In the genomic region with DNA sequence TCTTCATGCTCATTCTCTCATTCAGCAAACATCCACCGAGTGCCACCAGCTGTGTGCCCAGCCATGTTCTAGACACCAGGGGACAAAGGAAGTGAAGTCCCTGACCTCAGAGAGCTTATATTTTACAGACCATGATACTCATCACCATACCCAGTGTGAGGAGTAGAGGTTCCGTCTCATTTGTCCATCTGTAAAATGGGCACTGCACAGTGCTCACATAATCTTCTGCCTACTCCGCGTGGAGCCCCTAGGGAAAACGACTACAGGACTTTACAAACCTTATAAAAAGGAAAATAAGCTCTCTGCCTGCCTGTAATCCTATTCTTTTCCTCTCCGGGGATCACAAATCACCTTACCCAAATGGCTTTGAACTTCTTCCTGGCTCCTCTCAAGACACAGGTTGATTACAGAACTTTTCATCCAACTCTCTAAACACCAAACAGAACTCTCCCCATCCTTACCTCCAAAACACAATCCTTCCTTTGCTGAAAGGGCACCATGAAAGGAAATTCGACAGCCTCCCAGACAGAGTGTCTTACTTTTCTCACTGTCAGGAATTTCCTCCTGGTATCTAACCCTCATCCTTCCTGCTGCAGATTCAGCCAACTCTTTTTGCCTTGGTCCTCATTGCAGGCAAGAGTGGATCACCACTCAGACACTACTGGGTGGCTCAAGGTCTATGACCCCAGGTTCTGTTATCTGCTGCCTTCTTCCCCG, we compare ENCODE assay signal across 14 cellular contexts.
DNase-seq lines count a peak whose midpoint lies in the region; ATAC-seq and TF ChIP-seq lines count a peak whose summit lies in the region.
"Had no signal": no experiment of that assay in that cellular context is flagged by ENCODE, and none has a peak within 500 bp of the region (broad histone marks: within the 10 kb centered on the region; RNA-seq: fewer than 3 reads in every experiment).

No MANE protein-coding gene starts in this region.

- H3K18ac ChIP-seq in mesendoderm (ENCODE audit: low read length) = no peak overlapping the region

- H3K4me2 ChIP-seq in mesendoderm (ENCODE audit: low read length) = no peak overlapping the region

- no CpG with 5 or more reads among the region's 8 CpGs for WGBS in mesendoderm (ENCODE audit: extremely low coverage, insufficient coverage, low lambda C conversion rate)

- no peak overlapping the region for H2AK5ac ChIP-seq in mesendoderm (ENCODE audit: low read length)

- no peak overlapping the region for H3K4ac ChIP-seq in mesendoderm (ENCODE audit: low read depth, low read length)

- H3K9me3 ChIP-seq in HEK293 (ENCODE audit: control insufficient read depth, insufficient read depth, low read depth, low read length) = no peaks in the 10 kb centered on the region
- H3K9me3 ChIP-seq in subcutaneous abdominal adipose tissue (ENCODE audit: control insufficient read depth in 5 of 5, low read length in 5 of 5) = no peaks in the 10 kb centered on the region

- no peak overlapping the region for H3K27ac ChIP-seq in HEK293 (ENCODE audit: extremely low read depth, low read depth, low read length)
- no peak overlapping the region for H3K27ac ChIP-seq in mesendoderm (ENCODE audit: low read depth, low read length)
- H3K27ac ChIP-seq in subcutaneous abdominal adipose tissue (ENCODE audit: low read depth, low read length) = peak overlapping the region; percentile 99

- H3K9me3 Mint-ChIP-seq in brain = no peaks in the 10 kb centered on the region
- H3K9me3 Mint-ChIP-seq: memory B cell had no signal

- no peak overlapping the region for H4K5ac ChIP-seq in mesendoderm (ENCODE audit: low read length)

- no peaks in the 10 kb centered on the region for H3K79me1 ChIP-seq in mesendoderm (ENCODE audit: low read length)

- TF ChIP-seq CTCF in HEK293 (tag by site-specific recombination; IDR thresholded peaks at IDR 0.05) (no peak), brain (conservative IDR thresholded peaks at IDR 0.05) (no peak)

- H3K4me1 ChIP-seq in HEK293 (ENCODE audit: control insufficient read depth, insufficient read depth, low read length) (no peaks in the 10 kb centered on the region), mesendoderm (ENCODE audit: control insufficient read depth, low read depth, low read length) (no peaks in the 10 kb centered on the region), subcutaneous abdominal adipose tissue (ENCODE audit: control insufficient read depth in 5 of 5, insufficient read depth in 5 of 5, low read length in 5 of 5) (peaks cover 47 to 100% (median 100%) of the 10 kb centered on the region in 5 donors)

- H3K27me3 ChIP-seq in mesendoderm (ENCODE audit: insufficient read depth, low read length, poor library complexity) (no peaks in the 10 kb centered on the region), subcutaneous abdominal adipose tissue (ENCODE audit: control insufficient read depth in 5 of 5, insufficient read depth in 4 of 5, low read length in 5 of 5) (no peaks in the 10 kb centered on the region)

- H2BK15ac ChIP-seq in mesendoderm (replicated peaks; ENCODE audit: low read depth) = no peak overlapping the region

- H3K9ac ChIP-seq in mesendoderm (ENCODE audit: low read length) = no peak overlapping the region
- H3K9ac ChIP-seq in subcutaneous abdominal adipose tissue (ENCODE audit: low read length in 5 of 5) = peak overlapping the region in 4 of 5 donors; percentile 45 to 63 (median 52)

- POLR2A ChIA-PET in HEK293 (lab: Yijun Ruan, JAX) = no interaction called here

- no peak overlapping the region for H3K23ac ChIP-seq in mesendoderm (ENCODE audit: low read length)

- DNase-seq in mesendoderm = no peak
- DNase-seq in HCEC 1CT = no peak
- no peak for DNase-seq in posterior vena cava (ENCODE audit: low spot score)
- no peak for DNase-seq in Kasumi-1 (lab: John Stamatoyannopoulos, UW)
- DNase-seq: activated T-cell treated with anti-CD3 and anti-CD28 coated beads, Interleukin-2, amount 50 U/mL, for 1 hour; central memory CD4-positive, alpha-beta T cell; H7; NCI-H2171; stimulated activated naive CD4-positive, alpha-beta T cell had no signal

- intact Hi-C loops in posterior vena cava (cut with DNase I) = loop anchor here in 1 of 2 donors (5.0 kb wide), 1 partner anchor 1064 kb away; no protein-coding TSS in a partner anchor

- no peak overlapping the region for H3K4me3 Mint-ChIP-seq in brain

- H3K56ac ChIP-seq in mesendoderm (ENCODE audit: low read length) = peak overlapping the region; percentile 10

- CTCF ChIA-PET in HEK293 (lab: Yijun Ruan, JAX) = interaction anchor here (0.7 to 1.1 kb wide), 3 partner anchors 16 to 117 kb away, joined by 3 read pairs; no protein-coding TSS in a partner anchor

- peak overlapping the region; percentile 0 to 68 (median 6) for H3K27ac Mint-ChIP-seq in brain
- H3K27ac Mint-ChIP-seq: memory B cell had no signal

- peaks cover 46% of the 10 kb centered on the region for H3K4me1 Mint-ChIP-seq in brain

- H3K36me3 ChIP-seq in HEK293 (ENCODE audit: control insufficient read depth in 2 of 2, insufficient read depth in 1 of 2, low read length in 2 of 2) (no peaks in the 10 kb centered on the region), mesendoderm (ENCODE audit: control insufficient read depth, insufficient read depth, low read length) (no peaks in the 10 kb centered on the region), subcutaneous abdominal adipose tissue (ENCODE audit: control insufficient read depth in 5 of 5, insufficient read depth in 5 of 5, low read length in 5 of 5) (peaks cover 0 to 88% (median 59%) of the 10 kb centered on the region in 5 donors)

- H3K4me3 ChIP-seq in HEK293 (ENCODE audit: low read depth, low read length) (no peak overlapping the region), mesendoderm (ENCODE audit: low read length) (no peak overlapping the region), subcutaneous abdominal adipose tissue (ENCODE audit: low read depth in 1 of 5, low read length in 5 of 5) (peak overlapping the region; percentile 14 to 60 (median 32))

- no peaks in the 10 kb centered on the region for H3K79me2 ChIP-seq in mesendoderm (ENCODE audit: control insufficient read depth, insufficient read depth, low read length)

- H2BK5ac ChIP-seq in mesendoderm (ENCODE audit: low read length) = no peak overlapping the region

- H3K36me3 Mint-ChIP-seq in brain = no peaks in the 10 kb centered on the region
- H3K36me3 Mint-ChIP-seq: memory B cell had no signal

- no peak overlapping the region for H2BK120ac ChIP-seq in mesendoderm (ENCODE audit: low read depth, low read length)

- H3K27me3 Mint-ChIP-seq in brain = peaks cover 3% of the 10 kb centered on the region

- no peak overlapping the region for H4K8ac ChIP-seq in mesendoderm (ENCODE audit: low read depth, low read length)

- ATAC-seq in HG02884 (IDR thresholded peaks at IDR 0.05; ENCODE audit: unreplicated experiment) = no peak

TF ChIP-seq in HEK293, 187 proteins besides CTCF, POLR2A, EP300 and RAD21:
- TF ChIP-seq GLIS1 (tag by site-specific recombination; IDR thresholded peaks at IDR 0.05) = peak; percentile 75; the same call in 1 of the 2 replicates
- TF ChIP-seq ZNF747 (tag by site-specific recombination; IDR thresholded peaks at IDR 0.05) = no peak

Comparison
In these comparisons a context has a peak if more than half of its experiments do, and no peak if none do; other contexts are left out.
1. H3K4me3 ChIP-seq: peak in subcutaneous abdominal adipose tissue (5 of 5); none in HEK293 (single experiment) and mesendoderm (single experiment).